In the genomic region with DNA sequence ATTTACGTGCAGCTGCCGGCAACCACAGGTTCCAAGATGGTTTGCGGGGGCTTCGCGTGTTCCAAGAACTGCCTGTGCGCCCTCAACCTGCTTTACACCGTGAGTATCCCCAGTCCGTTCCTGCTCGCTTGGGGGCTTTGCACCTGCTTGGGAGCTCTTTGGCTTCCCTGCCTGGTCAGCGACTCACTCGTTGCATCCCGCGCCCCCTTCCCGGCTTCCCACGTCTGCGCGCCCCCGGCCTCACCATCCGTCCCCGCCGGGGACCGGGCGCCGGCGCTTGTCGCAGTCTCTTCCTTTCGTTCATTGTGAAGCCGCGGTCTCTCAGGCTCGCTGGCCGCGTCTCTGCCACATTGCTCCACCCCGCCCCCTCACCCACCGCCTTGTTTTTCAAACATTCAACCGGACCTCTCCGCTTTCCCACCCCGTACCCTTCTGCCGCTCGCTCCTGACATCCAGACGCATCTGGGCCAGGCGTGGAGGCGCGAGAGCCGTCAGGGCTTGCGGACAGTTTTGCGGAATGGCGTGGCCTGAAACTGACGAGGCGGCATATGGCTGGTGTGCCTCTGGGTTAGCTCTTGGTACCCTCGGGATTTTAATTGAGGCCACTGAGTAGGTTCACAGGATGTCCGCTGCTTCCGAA, we compare ENCODE assay signal across 8 cellular contexts. TPM values are rescaled to one million over a fixed set of nuclear protein-coding genes. Genes with fewer than 3 reads are reported as not detected.
DNase-seq lines count a peak whose midpoint lies in the region; TF ChIP-seq lines count a peak whose summit lies in the region.

No MANE protein-coding gene starts in this region.

- H3K18ac ChIP-seq in mesendoderm (ENCODE audit: low read length) = no peak overlapping the region

- H3K4me1 ChIP-seq in HUES6 (ENCODE audit: control insufficient read depth, insufficient read depth, low read length) (peaks cover 20% of the 10 kb centered on the region), mesendoderm (ENCODE audit: control insufficient read depth, low read depth, low read length) (no peaks in the 10 kb centered on the region), transverse colon (peaks cover 0 to 6% (median 2%) of the 10 kb centered on the region in 4 donors)
- peaks cover 4% of the 10 kb centered on the region for H3K4me1 ChIP-seq in effector memory CD4-positive, alpha-beta T cell (ENCODE audit: control insufficient read depth, insufficient read depth, low read length, poor library complexity, severe bottlenecking)

- peak overlapping the region; percentile 89 for H3K56ac ChIP-seq in mesendoderm (ENCODE audit: low read length)

- H3K4me3 ChIP-seq in AG04449 (ENCODE audit: low read depth, low read length) = peak overlapping the region; percentile 79
- peak overlapping the region; percentile 89 for H3K4me3 ChIP-seq in HUES6 (ENCODE audit: low read depth, low read length)
- peak overlapping the region; percentile 50 for H3K4me3 ChIP-seq in effector memory CD4-positive, alpha-beta T cell (ENCODE audit: insufficient read depth, low read depth, low read length, poor library complexity, severe bottlenecking)
- H3K4me3 ChIP-seq in mesendoderm (ENCODE audit: low read length) = peak overlapping the region; percentile 84
- peak overlapping the region; percentile 33 to 95 (median 72) for H3K4me3 ChIP-seq in transverse colon

- no peak for TF ChIP-seq CTCF in AG04449 (IDR thresholded peaks at IDR 0.05; ENCODE audit: insufficient read depth, low read length, missing control alignments)
- no peak for TF ChIP-seq CTCF in GM13976 (IDR thresholded peaks at IDR 0.05; ENCODE audit: borderline replicate concordance, control extremely low read depth, extremely low read depth, insufficient read depth, missing control alignments)
- TF ChIP-seq CTCF in transverse colon (IDR thresholded peaks at IDR 0.05) = no peak

- no peak overlapping the region for H2BK15ac ChIP-seq in mesendoderm (replicated peaks; ENCODE audit: low read depth)

- H3K79me1 ChIP-seq in mesendoderm (ENCODE audit: low read length) = no peaks in the 10 kb centered on the region

- CTCF ChIA-PET in AG04449 (lab: Yijun Ruan, JAX) = no interaction called here

- H3K23ac ChIP-seq in mesendoderm (ENCODE audit: low read length) = no peak overlapping the region

- intact Hi-C loops in transverse colon (cut with DNase I; ENCODE audit: low total_unique reads) = no loop called here

- no peaks in the 10 kb centered on the region for H3K36me3 ChIP-seq in HUES6 (ENCODE audit: control insufficient read depth, insufficient read depth, low read length)
- no peaks in the 10 kb centered on the region for H3K36me3 ChIP-seq in effector memory CD4-positive, alpha-beta T cell (ENCODE audit: control insufficient read depth, insufficient read depth, low read length)
- H3K36me3 ChIP-seq in mesendoderm (ENCODE audit: control insufficient read depth, insufficient read depth, low read length) = no peaks in the 10 kb centered on the region
- H3K36me3 ChIP-seq in transverse colon = no peaks in the 10 kb centered on the region

- DNase-seq in AG04449 (ENCODE audit: low read depth, low spot score) (no peak), GM13976 (ENCODE audit: low spot score) (peak; percentile 35), SW480 (ENCODE audit: low spot score) (peak; percentile 60), mesendoderm (peak; percentile 73), transverse colon (peak; percentile 50), SW 1271 (lab: John Stamatoyannopoulos, UW) (no peak)
- DNase-seq in effector memory CD4-positive, alpha-beta T cell = no peak

- no peak overlapping the region for H4K8ac ChIP-seq in mesendoderm (ENCODE audit: low read depth, low read length)

- H3K9ac ChIP-seq in HUES6 (ENCODE audit: low read length) = peak overlapping the region; percentile 67
- H3K9ac ChIP-seq in mesendoderm (ENCODE audit: low read length) = peak overlapping the region; percentile 79

- no peak overlapping the region for H4K5ac ChIP-seq in mesendoderm (ENCODE audit: low read length)

- no peak for TF ChIP-seq EP300 in transverse colon (IDR thresholded peaks at IDR 0.05; ENCODE audit: low read depth)

- in situ Hi-C loops in GM13976 (cut with MboI; ENCODE audit: low sequenced_read_pairs, unreplicated experiment) = no loop called here
- in situ Hi-C loops in transverse colon (cut with MboI; ENCODE audit: low pct_ligation_motif_present in 1 of 4, low pct_unique_long_range_greater_than_20kb in 1 of 4, low sequenced_read_pairs in 3 of 4) = no loop called here

- POLR2A ChIA-PET in AG04449 (lab: Yijun Ruan, JAX) = no interaction called here

- H3K4me2 ChIP-seq in mesendoderm (ENCODE audit: low read length) = peak overlapping the region; percentile 85

- H3K4ac ChIP-seq in mesendoderm (ENCODE audit: low read depth, low read length) = no peak overlapping the region

- H2BK120ac ChIP-seq in mesendoderm (ENCODE audit: low read depth, low read length) = no peak overlapping the region

- H3K27ac ChIP-seq in HUES6 (ENCODE audit: low read depth, low read length) (no peak overlapping the region), mesendoderm (ENCODE audit: low read depth, low read length) (peak overlapping the region; percentile 25), transverse colon (peak overlapping the region; percentile 75 to 87 (median 84))
- no peak overlapping the region for H3K27ac ChIP-seq in effector memory CD4-positive, alpha-beta T cell (ENCODE audit: insufficient read depth, low read length, poor library complexity, severe bottlenecking)

- peaks cover 1% of the 10 kb centered on the region for H3K79me2 ChIP-seq in mesendoderm (ENCODE audit: control insufficient read depth, insufficient read depth, low read length)

- no peaks in the 10 kb centered on the region for H3K9me3 ChIP-seq in HUES6 (ENCODE audit: control insufficient read depth, insufficient read depth, low read depth, low read length)
- H3K9me3 ChIP-seq in effector memory CD4-positive, alpha-beta T cell (ENCODE audit: control insufficient read depth, low read length) = no peaks in the 10 kb centered on the region
- H3K9me3 ChIP-seq in transverse colon = no peaks in the 10 kb centered on the region

- peak; percentile 41 for TF ChIP-seq POLR2A in transverse colon (IDR thresholded peaks at IDR 0.05)

- no peak overlapping the region for H2AK5ac ChIP-seq in mesendoderm (ENCODE audit: low read length)

- no peak overlapping the region for H2BK5ac ChIP-seq in mesendoderm (ENCODE audit: low read length)

- WGBS in mesendoderm (ENCODE audit: extremely low coverage, insufficient coverage, low lambda C conversion rate) = no CpG with 5 or more reads among the region's 52 CpGs
- 3 to 4% methylated on average over 15 to 52 of the region's 52 CpGs for WGBS in transverse colon (ENCODE audit: low coverage in 1 of 2), 2 donors

- H3K27me3 ChIP-seq in HUES6 (ENCODE audit: control insufficient read depth, insufficient read depth, low read length) (peaks cover 12% of the 10 kb centered on the region), mesendoderm (ENCODE audit: insufficient read depth, low read length, poor library complexity) (no peaks in the 10 kb centered on the region), transverse colon (no peaks in the 10 kb centered on the region)
- H3K27me3 ChIP-seq in effector memory CD4-positive, alpha-beta T cell (replicated peaks; ENCODE audit: control insufficient read depth, insufficient read depth, low read length, poor library complexity, severe bottlenecking) = no peaks in the 10 kb centered on the region

RNA-seq across cellular contexts. Expression of gene TSPAN13, which starts 0.5 kb away (rescaled TPM):
- 24.8 TPM for polyA plus RNA-seq in mesendoderm (2013, experiment 1 of 2)
- polyA plus RNA-seq in mesendoderm (2013, experiment 2 of 2) = 24.1 TPM
- total RNA-seq in transverse colon = 10 to 100 TPM in 3 of 4 donors, 1 to 10 TPM in 1; 6.8 to 44.4 (median 21.4) TPM

RNA-seq across cellular contexts. Expression of gene AGR2, which starts 50.7 kb away (rescaled TPM):
- not detected for polyA plus RNA-seq in mesendoderm (2013, experiment 1 of 2)
- polyA plus RNA-seq in mesendoderm (2013, experiment 2 of 2) = not detected
- total RNA-seq in transverse colon = 100 to 1,000 TPM in 3 of 4 donors, 10 to 100 TPM in 1; 32.9 to 297 (median 215) TPM

Comparison
In these comparisons a context has a peak if more than half of its experiments do, and no peak if none do; other contexts are left out.
1. DNase-seq: peak in GM13976 (single experiment), SW480 (single experiment), mesendoderm (single experiment) and transverse colon (single experiment); none in AG04449 (single experiment), effector memory CD4-positive, alpha-beta T cell (0 of 3) and SW 1271 (0 of 2).
2. H3K27ac ChIP-seq: peak in mesendoderm (single experiment) and transverse colon (4 of 4); none in HUES6 (single experiment) and effector memory CD4-positive, alpha-beta T cell (single experiment).
3. Peak in every context shown above with its lines, with median percentiles within 50 percentile points of each other: H3K4me3 ChIP-seq.